In the genomic region with DNA sequence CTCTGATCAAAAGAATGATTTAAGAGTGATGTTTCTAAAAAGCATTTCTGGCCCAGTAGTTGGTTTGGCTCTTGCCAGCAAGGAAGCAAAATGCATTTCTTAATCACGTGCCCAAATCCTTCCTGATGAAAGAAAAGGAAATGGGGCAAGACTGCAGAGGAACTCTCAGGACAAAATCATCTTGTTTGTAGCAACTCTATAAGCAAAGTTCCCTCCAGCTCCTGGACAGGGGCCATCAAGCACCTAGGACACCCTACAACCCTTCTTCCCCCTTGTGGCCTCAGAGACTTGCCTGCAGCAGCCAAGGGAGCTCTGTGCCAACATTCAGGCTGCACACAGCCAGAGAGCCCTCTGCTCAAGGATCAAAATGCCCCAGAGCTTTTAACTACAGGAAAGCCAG, we compare ENCODE assay signal across 8 cellular contexts.
DNase-seq lines count a peak whose midpoint lies in the region; ATAC-seq and TF ChIP-seq lines count a peak whose summit lies in the region.

No MANE protein-coding gene starts in this region.

- no peaks in the 10 kb centered on the region for H3K9me3 ChIP-seq in CD8-positive, alpha-beta memory T cell (ENCODE audit: low read length)
- H3K9me3 ChIP-seq in esophagus squamous epithelium, result no peaks in the 10 kb centered on the region

- peaks cover 17% of the 10 kb centered on the region for H3K4me1 ChIP-seq in CD8-positive, alpha-beta memory T cell (ENCODE audit: insufficient read depth, low read length)
- peaks cover 20 to 58% (median 41%) of the 10 kb centered on the region in 3 donors for H3K4me1 ChIP-seq in esophagus squamous epithelium

- 0 to 20% methylated on average over 1 of the region's 1 CpG for WGBS in esophagus squamous epithelium, 2 donors

- peak overlapping the region in 7 of 8 donors; percentile 34 to 93 (median 70) for H3K27ac Mint-ChIP-seq in CD8-positive, alpha-beta memory T cell

- POLR2A ChIA-PET in CD8-positive, alpha-beta memory T cell (lab: Charles Lee), result interaction anchor here (0.6 to 1.9 kb wide), 4 partner anchors 87 to 113 kb away, joined by 3 to 7 read pairs (median 4); a partner anchor contains a TSS

- H3K4me3 Mint-ChIP-seq in CD8-positive, alpha-beta memory T cell, result no peak overlapping the region

- H3K27me3 ChIP-seq in CD8-positive, alpha-beta memory T cell (ENCODE audit: insufficient read depth, low read length, poor library complexity, severe bottlenecking), result no peaks in the 10 kb centered on the region
- no peaks in the 10 kb centered on the region for H3K27me3 ChIP-seq in esophagus squamous epithelium

- TF ChIP-seq CTCF in esophagus squamous epithelium (IDR thresholded peaks at IDR 0.05), result no peak

- no peak overlapping the region for H3K27ac ChIP-seq in CD8-positive, alpha-beta memory T cell (ENCODE audit: low read depth, low read length)
- peak overlapping the region; percentile 16 to 80 (median 59) for H3K27ac ChIP-seq in esophagus squamous epithelium

- no peak for DNase-seq in CD8-positive, alpha-beta memory T cell
- peak; percentile 26 for DNase-seq in NCI-H446 treated with DMSO at 0.1 percent for 48 hours (lab: John Stamatoyannopoulos, UW)
- DNase-seq in esophagus squamous epithelium (lab: John Stamatoyannopoulos, UW), result no peak
- peak; percentile 85 for DNase-seq in posterior vena cava (ENCODE audit: low spot score)
- DNase-seq in NCI-H1436 treated with DMSO at 0.1 percent for 48 hours (lab: John Stamatoyannopoulos, UW), result no peak
- DNase-seq in activated CD4-positive, alpha-beta T cell treated with anti-CD3 and anti-CD28 coated beads for 48 hours, result no peak

- H3K36me3 ChIP-seq in CD8-positive, alpha-beta memory T cell (ENCODE audit: insufficient read depth, low read length), result peaks cover 26% of the 10 kb centered on the region
- H3K36me3 ChIP-seq in esophagus squamous epithelium, result peaks cover 3 to 92% (median 11%) of the 10 kb centered on the region in 3 donors

- TF ChIP-seq POLR2A in esophagus squamous epithelium (IDR thresholded peaks at IDR 0.05) (no peak), GM18505 (IDR thresholded peaks at IDR 0.05; ENCODE audit: borderline replicate concordance, extremely low read depth, insufficient read depth, insufficient read length) (no peak)

- peaks cover 10 to 41% (median 37%) of the 10 kb centered on the region in 3 donors for H3K4me1 Mint-ChIP-seq in CD8-positive, alpha-beta memory T cell

- no peaks in the 10 kb centered on the region for H3K9me3 Mint-ChIP-seq in CD8-positive, alpha-beta memory T cell

- CTCF ChIA-PET in CD8-positive, alpha-beta memory T cell (lab: Charles Lee), result interaction anchor here (0.6 to 11.0 kb wide), 26 partner anchors 8 to 318 kb away, joined by 3 to 110 read pairs (median 12); a partner anchor contains a TSS

- ATAC-seq in GM18498 (IDR thresholded peaks at IDR 0.05; ENCODE audit: unreplicated experiment), result no peak
- ATAC-seq in GM18505 (IDR thresholded peaks at IDR 0.05; ENCODE audit: unreplicated experiment), result no peak

- H3K27me3 Mint-ChIP-seq in CD8-positive, alpha-beta memory T cell, result no peaks in the 10 kb centered on the region

- peaks cover 14 to 82% (median 23%) of the 10 kb centered on the region in 3 donors for H3K36me3 Mint-ChIP-seq in CD8-positive, alpha-beta memory T cell

- intact Hi-C loops in esophagus squamous epithelium (cut with DNase I), result loop anchor here (5.0 kb wide), 1 partner anchor 110 kb away; no protein-coding TSS in a partner anchor
- intact Hi-C loops in posterior vena cava (cut with DNase I), result loop anchor here in 1 of 2 donors (5.0 kb wide), 3 partner anchors 110 to 320 kb away; no protein-coding TSS in a partner anchor

- no peak overlapping the region for H3K4me3 ChIP-seq in CD8-positive, alpha-beta memory T cell (ENCODE audit: low read length)
- H3K4me3 ChIP-seq in esophagus squamous epithelium, result no peak overlapping the region

Comparison
In these comparisons a context has a peak if more than half of its experiments do, and no peak if none do; other contexts are left out.
1. DNase-seq: peak in NCI-H446 treated with DMSO at 0.1 percent for 48 hours (single experiment) and posterior vena cava (single experiment); none in CD8-positive, alpha-beta memory T cell (0 of 5), esophagus squamous epithelium (single experiment), NCI-H1436 treated with DMSO at 0.1 percent for 48 hours (single experiment) and activated CD4-positive, alpha-beta T cell treated with anti-CD3 and anti-CD28 coated beads for 48 hours (single experiment).